22 cellular contexts compared by ENCODE assay signal in the genomic region with DNA sequence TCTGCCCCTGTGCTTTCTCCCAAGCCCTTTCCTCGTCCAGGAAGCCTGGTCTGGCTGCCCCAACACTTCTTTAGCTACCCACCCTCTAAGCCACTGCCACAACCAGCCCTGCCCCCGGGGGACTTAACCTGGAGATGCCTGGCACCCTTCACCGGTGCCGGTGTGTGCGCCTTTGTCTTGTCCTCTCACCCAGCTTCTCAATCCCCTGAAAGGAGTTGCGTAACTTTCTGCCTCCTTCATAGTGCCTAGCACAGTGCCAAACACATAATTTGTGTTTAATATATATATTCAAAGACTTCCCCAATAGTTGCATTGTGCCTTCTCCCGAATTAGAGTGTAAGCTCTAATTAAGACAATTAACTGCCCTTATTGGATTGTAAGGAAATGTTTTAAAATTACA.
"Had no signal": no experiment of that assay in that cellular context is flagged by ENCODE, and none has a peak within 500 bp of the region (broad histone marks: within the 10 kb centered on the region; RNA-seq: fewer than 3 reads in every experiment).

No MANE protein-coding gene starts in this region.

- H3K36me3 ChIP-seq: left lung, lower lobe of right lung, neutrophil, ovary, right atrium auricular region, sigmoid colon, spleen, suprapubic skin, thoracic aorta, tibial artery, upper lobe of right lung had no signal

- H3K27me3 ChIP-seq: left lung, ovary, right atrium auricular region, sigmoid colon, suprapubic skin, upper lobe of right lung had no signal

- H3K4me3 ChIP-seq: left lung, lower lobe of right lung, ovary, right atrium auricular region, sigmoid colon, spleen, suprapubic skin, thoracic aorta, tibial artery, upper lobe of right lung had no signal

- DNase-seq: hippocampal formation; left colon; left lung; lower lobe of right lung; mammary epithelial cell; mesenchymal stem cell; naive thymus-derived CD8-positive, alpha-beta T cell; occipital lobe; ovary; sigmoid colon; small intestine; spleen; stimulated activated CD4-positive, alpha-beta T cell treated with anti-CD3 and anti-CD28 coated beads, Interleukin-4, amount 100 ng/mL, for 24 hours; stimulated activated naive CD4-positive, alpha-beta T cell; tibial artery; trophoblast cell; upper lobe of right lung had no signal

- H3K9me3 ChIP-seq: lower lobe of right lung, neutrophil, ovary, sigmoid colon, suprapubic skin, thoracic aorta, upper lobe of right lung had no signal

- H3K4me1 ChIP-seq: left lung, lower lobe of right lung, right atrium auricular region, sigmoid colon, spleen, suprapubic skin, tibial artery, upper lobe of right lung had no signal

- H3K27ac ChIP-seq: left lung, lower lobe of right lung, neutrophil, ovary, right atrium auricular region, sigmoid colon, spleen, suprapubic skin, thoracic aorta, tibial artery, upper lobe of right lung had no signal

- ATAC-seq: left colon; left lung; lower lobe of right lung; naive thymus-derived CD8-positive, alpha-beta T cell; stimulated activated effector memory CD8-positive, alpha-beta T cell treated with anti-CD3 and anti-CD28 coated beads, Interleukin-12 subunit alpha, Interleukin-12 subunit beta, amount 100 ng/mL, for 72 hours; upper lobe of right lung had no signal
